1 cellular context compared by ENCODE assay signal in genomic region chr6:109478222-109478805, GRCh38.
TF ChIP-seq lines count a peak whose summit lies in the region.

No MANE protein-coding gene starts in this region.

TF ChIP-seq in HepG2, 621 proteins besides CTCF, POLR2A, EP300 and RAD21:
- no peak for TF ChIP-seq ZNF383 (CRISPR knock-in tag; IDR thresholded peaks at IDR 0.05; ENCODE audit: borderline replicate concordance)
- 0 out of 2 replicates have a peak, but pooled peaks have one; percentile 28 for TF ChIP-seq ZBTB38 (CRISPR knock-in tag; IDR thresholded peaks at IDR 0.05)
- TF ChIP-seq GMEB1 (CRISPR knock-in tag; IDR thresholded peaks at IDR 0.05; ENCODE audit: borderline replicate concordance): no peak
- no peak for TF ChIP-seq HES4 (CRISPR knock-in tag; IDR thresholded peaks at IDR 0.05; ENCODE audit: borderline replicate concordance)
